In genomic region chr19:2260341-2260751, GRCh38 we compare ENCODE assay signal across 12 cellular contexts. TPM values are rescaled to one million over a fixed set of nuclear protein-coding genes. Genes with fewer than 3 reads are reported as not detected.
DNase-seq lines count a peak whose midpoint lies in the region; ATAC-seq, FAIRE-seq and TF ChIP-seq lines count a peak whose summit lies in the region.
"Had no signal": no experiment of that assay in that cellular context is flagged by ENCODE, and none has a peak within 500 bp of the region (broad histone marks: within the 10 kb centered on the region; RNA-seq: fewer than 3 reads in every experiment).

No MANE protein-coding gene starts in this region.

- CTCF ChIA-PET in CD4-positive, alpha-beta T cell (lab: Charles Lee) = interaction anchor here (1.0 to 1.6 kb wide), 4 partner anchors 9 to 25 kb away, joined by 3 to 6 read pairs (median 4); partner anchors contain the start of gene PLEKHJ1
- CTCF ChIA-PET in HEK293 (lab: Yijun Ruan, JAX) = interaction anchor here (0.6 to 3.0 kb wide), 8 partner anchors 10 to 1034 kb away, joined by 3 to 29 read pairs (median 3); partner anchors contain the start of gene PLEKHJ1
- CTCF ChIA-PET in activated CD4-positive, alpha-beta memory T cell treated with anti-CD3 and anti-CD28 coated beads for 36 hours (lab: Charles Lee) = interaction anchor here (0.7 to 6.7 kb wide), 11 partner anchors 9 to 351 kb away, joined by 3 to 58 read pairs (median 6); partner anchors contain the start of genes AMH and AP3D1

- no peaks in the 10 kb centered on the region for H3K36me3 ChIP-seq in HEK293 (ENCODE audit: control insufficient read depth in 2 of 2, insufficient read depth in 1 of 2, low read length in 2 of 2)

- intact Hi-C loops in CD4-positive, alpha-beta T cell (cut with DNase I, micrococcal nuclease) = loop anchor here in 1 of 2 experiments (10.0 kb wide), 1 partner anchor 856 kb away; the partner anchor contains the start of genes DAZAP1 and GAMT
- intact Hi-C loops in activated CD4-positive, alpha-beta memory T cell treated with anti-CD3 and anti-CD28 coated beads for 36 hours (cut with micrococcal nuclease) = no loop called here
- intact Hi-C loops in head of caudate nucleus (cut with DNase I) (no loop called here), posterior cingulate gyrus (cut with DNase I) (no loop called here)

- peak overlapping the region; percentile 98 for H3K27ac Mint-ChIP-seq in CD4-positive, alpha-beta T cell
- H3K27ac Mint-ChIP-seq in activated CD4-positive, alpha-beta memory T cell treated with anti-CD3 and anti-CD28 coated beads for 36 hours = peak overlapping the region; percentile 58
- peak overlapping the region; percentile 97 for H3K27ac Mint-ChIP-seq in memory B cell
- H3K27ac Mint-ChIP-seq: nephron progenitor cell had no signal

- DNase-seq in CD4-positive, alpha-beta T cell = no peak
- DNase-seq in activated CD4-positive, alpha-beta memory T cell treated with anti-CD3 and anti-CD28 coated beads for 36 hours = no peak
- no peak for DNase-seq in memory B cell (ENCODE audit: low spot score in 2 of 2)
- DNase-seq in G401 (ENCODE audit: low spot score) = no peak
- DNase-seq in head of caudate nucleus = no peak
- DNase-seq in D721Med (ENCODE audit: insufficient read length, low spot score) = no peak
- no peak for DNase-seq in posterior cingulate gyrus
- DNase-seq: NCI-H226; nephron progenitor cell; stimulated activated naive CD4-positive, alpha-beta T cell treated with Interleukin-2 at 50 U/mL for 16 hours had no signal

- H3K27ac ChIP-seq in CD4-positive, alpha-beta T cell (ENCODE audit: low read depth, low read length) = no peak overlapping the region
- H3K27ac ChIP-seq in HEK293 (ENCODE audit: extremely low read depth, low read depth, low read length) = no peak overlapping the region

- no peak for FAIRE-seq in D721Med (lab: Jason Lieb, UNC)

- ATAC-seq in CD4-positive, alpha-beta T cell (ENCODE audit: poor library complexity) = no peak
- peak; percentile 35 for ATAC-seq in memory B cell (ENCODE audit: low read depth)

- in situ Hi-C loops in G401 (cut with HindIII; ENCODE audit: low sequenced_read_pairs) = no loop called here

- no peak for TF ChIP-seq CTCF in CD4-positive, alpha-beta T cell (IDR thresholded peaks at IDR 0.05)
- TF ChIP-seq CTCF in HEK293 (tag by site-specific recombination; IDR thresholded peaks at IDR 0.05) (no peak), D721Med (IDR thresholded peaks at IDR 0.05; ENCODE audit: insufficient read depth, missing control alignments) (no peak)

- no peaks in the 10 kb centered on the region for H3K36me3 Mint-ChIP-seq in CD4-positive, alpha-beta T cell (ENCODE audit: low read depth)
- no peaks in the 10 kb centered on the region for H3K36me3 Mint-ChIP-seq in activated CD4-positive, alpha-beta memory T cell treated with anti-CD3 and anti-CD28 coated beads for 36 hours
- H3K36me3 Mint-ChIP-seq in memory B cell = no peaks in the 10 kb centered on the region

- H3K27me3 Mint-ChIP-seq in CD4-positive, alpha-beta T cell = no peaks in the 10 kb centered on the region
- H3K27me3 Mint-ChIP-seq in activated CD4-positive, alpha-beta memory T cell treated with anti-CD3 and anti-CD28 coated beads for 36 hours = no peaks in the 10 kb centered on the region
- H3K27me3 Mint-ChIP-seq in memory B cell = no peaks in the 10 kb centered on the region

- H3K4me3 Mint-ChIP-seq in CD4-positive, alpha-beta T cell = peak overlapping the region; percentile 35
- H3K4me3 Mint-ChIP-seq in activated CD4-positive, alpha-beta memory T cell treated with anti-CD3 and anti-CD28 coated beads for 36 hours = no peak overlapping the region
- H3K4me3 Mint-ChIP-seq in memory B cell = peak overlapping the region; percentile 71
- H3K4me3 Mint-ChIP-seq: nephron progenitor cell had no signal

- no peaks in the 10 kb centered on the region for H3K4me1 ChIP-seq in HEK293 (ENCODE audit: control insufficient read depth, insufficient read depth, low read length)

- POLR2A ChIA-PET in CD4-positive, alpha-beta T cell (lab: Charles Lee) = interaction anchor here (1.3 to 11.6 kb wide), 4 partner anchors 11 to 29 kb away, joined by 6 to 195 read pairs (median 26); no protein-coding TSS in a partner anchor
- POLR2A ChIA-PET in HEK293 (lab: Yijun Ruan, JAX) = interaction anchor here (0.6 to 1.9 kb wide), 6 partner anchors 16 to 1894 kb away, joined by 3 to 4 read pairs (median 4); partner anchors contain the start of genes GADD45B, LSM7 and SPPL2B
- POLR2A ChIA-PET in activated CD4-positive, alpha-beta memory T cell treated with anti-CD3 and anti-CD28 coated beads for 36 hours (lab: Charles Lee) = interaction anchor here (0.6 to 2.4 kb wide), 7 partner anchors 8 to 218 kb away, joined by 3 to 11 read pairs (median 3); partner anchors contain the start of gene PLEKHJ1

- no peaks in the 10 kb centered on the region for H3K9me3 Mint-ChIP-seq in CD4-positive, alpha-beta T cell
- H3K9me3 Mint-ChIP-seq in activated CD4-positive, alpha-beta memory T cell treated with anti-CD3 and anti-CD28 coated beads for 36 hours = no peaks in the 10 kb centered on the region
- peaks cover 2% of the 10 kb centered on the region for H3K9me3 Mint-ChIP-seq in memory B cell
- H3K9me3 Mint-ChIP-seq: nephron progenitor cell had no signal

- H3K9me3 ChIP-seq in CD4-positive, alpha-beta T cell (ENCODE audit: control insufficient read depth, low read length) = no peaks in the 10 kb centered on the region
- no peaks in the 10 kb centered on the region for H3K9me3 ChIP-seq in HEK293 (ENCODE audit: control insufficient read depth, insufficient read depth, low read depth, low read length)

- peaks cover 29% of the 10 kb centered on the region for H3K4me1 Mint-ChIP-seq in CD4-positive, alpha-beta T cell (ENCODE audit: low read depth)
- H3K4me1 Mint-ChIP-seq in activated CD4-positive, alpha-beta memory T cell treated with anti-CD3 and anti-CD28 coated beads for 36 hours (ENCODE audit: low read depth) = peaks cover 25% of the 10 kb centered on the region
- peaks cover 27% of the 10 kb centered on the region for H3K4me1 Mint-ChIP-seq in memory B cell
- H3K4me1 Mint-ChIP-seq: nephron progenitor cell had no signal

- no peak overlapping the region for H3K4me3 ChIP-seq in HEK293 (ENCODE audit: low read depth, low read length)

- no peaks in the 10 kb centered on the region for H3K27me3 ChIP-seq in CD4-positive, alpha-beta T cell (ENCODE audit: control insufficient read depth, insufficient read depth, low read length)

TF ChIP-seq in HEK293, 187 proteins besides CTCF, POLR2A, EP300 and RAD21 (continues in another document):
- TF ChIP-seq ZNF571 (tag by site-specific recombination; IDR thresholded peaks at IDR 0.05) (no peak), ZNF596 (tag by site-specific recombination; IDR thresholded peaks at IDR 0.05) (no peak), ZNF449 (tag by site-specific recombination; IDR thresholded peaks at IDR 0.05) (no peak), YY2 (tag by site-specific recombination; IDR thresholded peaks at IDR 0.05) (no peak), ZBTB8A (tag by site-specific recombination; IDR thresholded peaks at IDR 0.05) (0 out of 2 replicates have a peak, but pooled peaks have one; percentile 15), ZNF16 (tag by site-specific recombination; IDR thresholded peaks at IDR 0.05; ENCODE audit: low read depth) (no peak), ZNF394 (tag by site-specific recombination; IDR thresholded peaks at IDR 0.05; ENCODE audit: borderline replicate concordance) (no peak), ZNF10 (tag by site-specific recombination; IDR thresholded peaks at IDR 0.05) (no peak)
- TF ChIP-seq, protein P1, sequence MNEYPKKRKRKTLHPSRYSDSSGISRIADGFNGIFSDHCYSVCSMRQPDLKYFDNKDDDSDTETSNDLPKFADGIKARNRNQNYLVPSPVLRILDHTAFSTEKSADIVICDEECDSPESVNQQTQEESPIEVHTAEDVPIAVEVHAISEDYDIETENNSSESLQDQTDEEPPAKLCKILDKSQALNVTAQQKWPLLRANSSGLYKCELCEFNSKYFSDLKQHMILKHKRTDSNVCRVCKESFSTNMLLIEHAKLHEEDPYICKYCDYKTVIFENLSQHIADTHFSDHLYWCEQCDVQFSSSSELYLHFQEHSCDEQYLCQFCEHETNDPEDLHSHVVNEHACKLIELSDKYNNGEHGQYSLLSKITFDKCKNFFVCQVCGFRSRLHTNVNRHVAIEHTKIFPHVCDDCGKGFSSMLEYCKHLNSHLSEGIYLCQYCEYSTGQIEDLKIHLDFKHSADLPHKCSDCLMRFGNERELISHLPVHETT (tag by site-specific recombination; IDR thresholded peaks at IDR 0.05) = no peak

RNA-seq across cellular contexts. Expression of gene JSRP1, which starts 4.1 kb away (rescaled TPM):
- total RNA-seq in CD4-positive, alpha-beta T cell = under 1 TPM; 0.56 to 0.58 TPM
- total RNA-seq in activated CD4-positive, alpha-beta memory T cell treated with anti-CD3 and anti-CD28 coated beads for 36 hours = 1 to 10 TPM in 1 of 2 experiments, under 1 TPM in 1; 0.56 to 1.2 TPM
- total RNA-seq in G401 (2014; rRNA removed; shearing (Covaris generic)) = 2.5 TPM in 1 of 2 replicates, not detected in the other

RNA-seq across cellular contexts. Expression of gene AMH, which starts 11.2 kb away (rescaled TPM):
- 1 to 10 TPM; 3.3 to 3.5 TPM for total RNA-seq in CD4-positive, alpha-beta T cell
- total RNA-seq in activated CD4-positive, alpha-beta memory T cell treated with anti-CD3 and anti-CD28 coated beads for 36 hours = 1 to 10 TPM; 2.8 to 3.4 TPM
- 2.6 and 4.6 TPM in 2 replicates for total RNA-seq in G401 (2014; rRNA removed; shearing (Covaris generic))

RNA-seq across cellular contexts. Expression of gene PEAK3, which starts 21.6 kb away (rescaled TPM):
- total RNA-seq in CD4-positive, alpha-beta T cell = not detected
- total RNA-seq in activated CD4-positive, alpha-beta memory T cell treated with anti-CD3 and anti-CD28 coated beads for 36 hours = not detected
- not detected in 2 replicates for total RNA-seq in G401 (2014; rRNA removed; shearing (Covaris generic))
- total RNA-seq: SK-MEL-5 had no signal

RNA-seq across cellular contexts. Expression of gene SF3A2, which starts 23.7 kb away (rescaled TPM):
- 100 to 1,000 TPM; 186 to 194 TPM for total RNA-seq in CD4-positive, alpha-beta T cell
- total RNA-seq in activated CD4-positive, alpha-beta memory T cell treated with anti-CD3 and anti-CD28 coated beads for 36 hours = 100 to 1,000 TPM; 123 to 134 TPM
- total RNA-seq in G401 (2014; rRNA removed; shearing (Covaris generic)) = 21.9 and 33.0 TPM in 2 replicates

RNA-seq across cellular contexts. Expression of gene PLEKHJ1, which starts 24.2 kb away (rescaled TPM):
- total RNA-seq in CD4-positive, alpha-beta T cell = 10 to 100 TPM; 21.4 to 23.2 TPM
- total RNA-seq in activated CD4-positive, alpha-beta memory T cell treated with anti-CD3 and anti-CD28 coated beads for 36 hours = 10 to 100 TPM; 60.8 to 64.0 TPM
- 172 and 182 TPM in 2 replicates for total RNA-seq in G401 (2014; rRNA removed; shearing (Covaris generic))
